Comparison of ENCODE assay signal across 8 cellular contexts in genomic region chr14:62497708-62498107, GRCh38.
"Had no signal": no experiment of that assay in that cellular context is flagged by ENCODE, and none has a peak within 500 bp of the region (broad histone marks: within the 10 kb centered on the region; RNA-seq: fewer than 3 reads in every experiment).

No MANE protein-coding gene starts in this region.

- DNase-seq: GDM1, GF-D8 had no signal

- ATAC-seq: GM12878 had no signal

- FAIRE-seq: G401.6, GM12878, GM12891, GM12892, GM18507, GM19239 had no signal

- H3K4me3 ChIP-seq: GM12878 had no signal
